In genomic region chr18:3015851-3016250, GRCh38 we compare ENCODE assay signal across 11 cellular contexts. TPM values are rescaled to one million over a fixed set of nuclear protein-coding genes. Genes with fewer than 3 reads are reported as not detected.
DNase-seq lines count a peak whose midpoint lies in the region; ATAC-seq, FAIRE-seq and TF ChIP-seq lines count a peak whose summit lies in the region.
"Had no signal": no experiment of that assay in that cellular context is flagged by ENCODE, and none has a peak within 500 bp of the region (broad histone marks: within the 10 kb centered on the region; RNA-seq: fewer than 3 reads in every experiment).

No MANE protein-coding gene starts in this region.

- H3K36me3 ChIP-seq in heart right ventricle (peaks cover 0 to 9% (median 0%) of the 10 kb centered on the region in 9 donors), GM12878 (ENCODE audit: control insufficient read depth in 2 of 2, insufficient read depth in 2 of 2, low read length in 1 of 2) (no peaks in the 10 kb centered on the region), mesodermal cell (ENCODE audit: control insufficient read depth, insufficient read depth, low read length) (peaks cover 9% of the 10 kb centered on the region), upper lobe of left lung (peaks cover 0 to 3% (median 0%) of the 10 kb centered on the region in 4 donors)

- peaks cover 3 to 64% (median 39%) of the 10 kb centered on the region in 9 donors for H3K4me1 ChIP-seq in heart right ventricle
- H3K4me1 ChIP-seq in GM12878 (ENCODE audit: control insufficient read depth, insufficient read depth, low read length): peaks cover 14% of the 10 kb centered on the region
- peaks cover 42% of the 10 kb centered on the region for H3K4me1 ChIP-seq in mesodermal cell (ENCODE audit: control insufficient read depth, insufficient read depth, low read length, poor library complexity, severe bottlenecking)
- H3K4me1 ChIP-seq in upper lobe of left lung: peaks cover 47 to 56% (median 52%) of the 10 kb centered on the region in 4 donors

- POLR2A ChIA-PET in GM12878 (lab: Charles Lee): no interaction called here

- TF ChIP-seq CTCF in heart right ventricle (IDR thresholded peaks at IDR 0.05): no peak
- TF ChIP-seq CTCF in GM12878 (IDR thresholded peaks at IDR 0.05 in 2 of 3, conservative IDR thresholded peaks at IDR 0.05 in 1 of 3; ENCODE audit: control insufficient read depth in 2 of 3, extremely low read depth in 1 of 3, insufficient read depth in 1 of 3, low read depth in 3 of 3, low read length in 3 of 3): no peak
- TF ChIP-seq CTCF in upper lobe of left lung (IDR thresholded peaks at IDR 0.05): no peak

- 76 to 82% methylated on average over 4 of the region's 4 CpGs for WGBS in heart right ventricle, 2 donors
- WGBS in GM12878 (ENCODE audit: insufficient coverage, insufficient replicate concordance, low lambda C conversion rate, missing lambda C conversion rate): 72% methylated on average over 4 of the region's 4 CpGs
- 90 to 93% methylated on average over 4 of the region's 4 CpGs for WGBS in mesodermal cell (ENCODE audit: insufficient coverage in 2 of 2), 2 experiments
- WGBS in upper lobe of left lung, 2 donors: 81 to 83% methylated on average over 4 of the region's 4 CpGs

- TF ChIP-seq RAD21 in GM12878 (IDR thresholded peaks at IDR 0.05; ENCODE audit: insufficient read depth, low read depth, low read length): no peak

- FAIRE-seq in GM12878 (lab: Jason Lieb, UNC): no peak

- in situ Hi-C loops in GM12878 (cut with MboI): no loop called here

- no peaks in the 10 kb centered on the region for H3K9me3 ChIP-seq in heart right ventricle
- H3K9me3 ChIP-seq in GM12878 (replicated peaks; ENCODE audit: control insufficient read depth, insufficient read depth, low read length): no peaks in the 10 kb centered on the region
- no peaks in the 10 kb centered on the region for H3K9me3 ChIP-seq in mesodermal cell (ENCODE audit: control insufficient read depth, low read length)
- H3K9me3 ChIP-seq in upper lobe of left lung: no peaks in the 10 kb centered on the region

- no peak overlapping the region for H3K4me2 ChIP-seq in GM12878 (ENCODE audit: control insufficient read depth, insufficient read depth)

- H3K9ac ChIP-seq in GM12878 (ENCODE audit: control insufficient read depth, insufficient read depth, low read length): no peak overlapping the region

- ATAC-seq in heart right ventricle (no peak), left ventricle myocardium superior (no peak), GM12878 (no peak), upper lobe of left lung (ENCODE audit: low FRiP score in 2 of 2) (no peak), GM21737 (IDR thresholded peaks at IDR 0.05; ENCODE audit: unreplicated experiment) (no peak)
- ATAC-seq: left colon had no signal

- H3K27me3 ChIP-seq in heart right ventricle (no peaks in the 10 kb centered on the region), GM12878 (replicated peaks in 1 of 2; ENCODE audit: control insufficient read depth in 2 of 2, insufficient read depth in 2 of 2, low read length in 1 of 2) (no peaks in the 10 kb centered on the region), upper lobe of left lung (no peaks in the 10 kb centered on the region)

- TF ChIP-seq POLR2A in GM12878 (IDR thresholded peaks at IDR 0.05; ENCODE audit: low read depth, low read length) (no peak), upper lobe of left lung (IDR thresholded peaks at IDR 0.05) (no peak)

- intact Hi-C loops in heart right ventricle (cut with DNase I): loop anchor here in 6 of 10 donors (5.0 to 10.0 kb wide), 4 partner anchors 41 to 229 kb away; partner anchors contain the start of gene MYL12A (in 1 of the 6)
- intact Hi-C loops in left ventricle myocardium superior (cut with micrococcal nuclease): no loop called here
- intact Hi-C loops in GM12878 (cut with micrococcal nuclease; ENCODE audit: unreplicated experiment): no loop called here

- BruUV-seq in GM12878 (replicated peaks; lab: Mats Ljungman, UMichigan): no TSS peak

- CTCF ChIA-PET in GM12878 (lab: Yijun Ruan, JAX): interaction anchor here (1.4 to 2.9 kb wide), 3 partner anchors 21 to 230 kb away, joined by 3 to 10 read pairs (median 4); no protein-coding TSS in a partner anchor

- SMC1A ChIA-PET in GM12878 (lab: Charles Lee; ENCODE audit: uncharacterized antibody, unreplicated experiment): interaction anchor here (1.7 to 1.8 kb wide), 2 partner anchors 47 to 113 kb away, joined by 7 to 8 read pairs; no protein-coding TSS in a partner anchor

- no peak overlapping the region for H3K4me3 ChIP-seq in heart right ventricle
- no peak overlapping the region for H3K4me3 ChIP-seq in GM12878
- H3K4me3 ChIP-seq in mesodermal cell (ENCODE audit: extremely low read depth, insufficient read depth, low read length, poor library complexity, severe bottlenecking): no peak overlapping the region
- H3K4me3 ChIP-seq in upper lobe of left lung: no peak overlapping the region

- RAD21 ChIA-PET in GM12878 (lab: Charles Lee; ENCODE audit: unreplicated experiment): no interaction called here

- DNase-seq in heart right ventricle: no peak
- DNase-seq in left ventricle myocardium superior: no peak
- DNase-seq in GM12878 (ENCODE audit: low read depth, low spot score): no peak
- DNase-seq in upper lobe of left lung: no peak
- no peak for DNase-seq in NCI-H2196 (lab: John Stamatoyannopoulos, UW; ENCODE audit: unreplicated experiment)
- no peak for DNase-seq in activated gamma-delta T cell treated with Interleukin-2 at 50 U/mL for 16 hours
- DNase-seq: activated effector memory CD4-positive, alpha-beta T cell treated with anti-CD3 and anti-CD28 coated beads, Interleukin-2, amount 50 U/mL, for 16 hours; left colon; NCI-H526 treated with DMSO at 0.1 percent for 48 hours had no signal

- H3K27ac ChIP-seq in heart right ventricle (peak overlapping the region in 8 of 10 donors; percentile 2 to 93 (median 70)), GM12878 (ENCODE audit: control insufficient read depth, insufficient read depth) (no peak overlapping the region), mesodermal cell (ENCODE audit: low read depth, low read length, severe bottlenecking) (peak overlapping the region; percentile 87), upper lobe of left lung (peak overlapping the region; percentile 78 to 100 (median 90))

- H4K20me1 ChIP-seq in GM12878 (ENCODE audit: control insufficient read depth, insufficient read depth): no peaks in the 10 kb centered on the region

- no peak for TF ChIP-seq EP300 in GM12878 (IDR thresholded peaks at IDR 0.05; ENCODE audit: borderline replicate concordance in 1 of 2, control insufficient read depth in 1 of 2, low read depth in 2 of 2, low read length in 2 of 2)
- TF ChIP-seq EP300 in upper lobe of left lung (IDR thresholded peaks at IDR 0.05): no peak

- H3K79me2 ChIP-seq in GM12878 (ENCODE audit: control insufficient read depth, insufficient read depth, low read length): peaks cover 16% of the 10 kb centered on the region

- peak overlapping the region; percentile 24 for H2AFZ ChIP-seq in GM12878 (ENCODE audit: control insufficient read depth, low read depth, low read length)

TF ChIP-seq in GM12878, 131 proteins besides CTCF, POLR2A, EP300 and RAD21:
- no peak for TF ChIP-seq ZBTB4 (CRISPR knock-in tag; IDR thresholded peaks at IDR 0.05)
- TF ChIP-seq BHLHE40 (IDR thresholded peaks at IDR 0.05; ENCODE audit: borderline replicate concordance in 1 of 2, low read depth in 2 of 2, low read length in 1 of 2): no peak
- no peak for TF ChIP-seq EED (IDR thresholded peaks at IDR 0.05; ENCODE audit: low read depth)
TF ChIP-seq in GM12878: peak in this region for 0.

RNA-seq across cellular contexts. Expression of gene LPIN2, which starts 2.9 kb away (rescaled TPM):
- total RNA-seq in heart right ventricle (10 to 100 TPM in 4 of 10 donors, 1 to 10 TPM in 6; 6.8 to 15.9 (median 8.2) TPM), left ventricle myocardium superior (10.6 TPM), GM12878 (2014; rRNA removed) (18.3 and 19.5 TPM in 2 replicates), GM12878 (2014; rRNA removed; fragmentation: Illumina TruSeq; extraction: Trizol) (14.8 and 17.2 TPM in 2 replicates), GM12878 (2021) (19.6 and 23.5 TPM in 2 replicates), upper lobe of left lung (100 to 1,000 TPM in 1 of 6 donors, 10 to 100 TPM in 5; 37.7 to 105 (median 57.3) TPM)
- polyA plus RNA-seq in heart right ventricle (1 to 10 TPM; 1.9 to 5.0 TPM), GM12878 (2011; rRNA removed) (28.0 and 32.0 TPM in 2 replicates), GM12878 (2014; fragmentation: Illumina TruSeq; extraction: Trizol) (19.1 and 24.1 TPM in 2 replicates), GM12878 (2014; fragmentation: Nextera tagmentation; extraction: Ambion mirVana) (1 to 10 TPM; 4.1 to 4.5 TPM), GM12878 (2014; rRNA removed) (13.7 and 17.1 TPM in 2 replicates), GM12878 (2016; fragmentation: Nextera tagmentation; extraction: Ambion mirVana) (10 to 100 TPM; 12.0 to 14.2 TPM)
- 45.1 and 47.9 TPM in 2 replicates for total RNA-seq in GM12878 (2013; cell fraction: nucleolus; rRNA removed)
- polyA plus RNA-seq in GM12878 (2011; ENCODE audit: low read depth): 14.1 TPM
- polyA plus RNA-seq in GM12878 (2011; cell fraction: cytosol; rRNA removed): 18.7 and 20.1 TPM in 2 replicates
- polyA plus RNA-seq in GM12878 (2011; cell fraction: nucleus; rRNA removed): 27.4 and 28.2 TPM in 2 replicates
- polyA plus RNA-seq in GM12878 (2012): 14.0 and 18.7 TPM in 2 replicates
- 24.7 and 26.7 TPM in 2 replicates for polyA minus RNA-seq in GM12878 (2011; rRNA and poly(A)+ RNA removed)
- 9.6 and 12.5 TPM in 2 replicates for polyA minus RNA-seq in GM12878 (2011; cell fraction: cytosol; rRNA and poly(A)+ RNA removed)
- 10.8 and 17.7 TPM in 2 replicates for polyA minus RNA-seq in GM12878 (2011; cell fraction: nucleus; rRNA and poly(A)+ RNA removed)
- 36.7 TPM for polyA plus RNA-seq in mesodermal cell (2013, experiment 1 of 2)
- polyA plus RNA-seq in mesodermal cell (2013, experiment 2 of 2): 35.7 TPM

Comparison
In these comparisons a context has a peak if more than half of its experiments do, and no peak if none do; other contexts are left out.
1. intact Hi-C loops: an anchor here in heart right ventricle (5.0 to 10.0 kb wide); none called in left ventricle myocardium superior and GM12878.